ENCODE assay signal across 20 cellular contexts in the genomic region with DNA sequence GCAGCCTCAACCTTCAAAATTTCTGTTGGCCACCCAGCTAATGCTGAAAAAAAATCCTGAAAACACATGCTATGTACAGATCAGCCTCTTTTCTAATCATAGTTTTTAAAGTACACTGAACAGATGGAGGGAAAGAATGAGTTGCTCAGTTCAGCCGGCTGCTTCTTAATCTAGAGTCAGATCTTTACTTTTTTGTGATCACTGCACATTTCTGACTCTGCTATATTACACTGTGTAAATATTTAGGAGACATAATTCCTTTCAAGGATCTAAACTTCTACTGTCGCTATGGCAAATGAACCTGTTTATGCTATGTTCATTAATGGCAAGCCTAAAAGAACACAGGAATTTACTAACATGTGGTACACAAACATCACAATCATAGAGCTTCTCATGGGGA.
DNase-seq lines count a peak whose midpoint lies in the region; ATAC-seq and TF ChIP-seq lines count a peak whose summit lies in the region.
"Had no signal": no experiment of that assay in that cellular context is flagged by ENCODE, and none has a peak within 500 bp of the region (broad histone marks: within the 10 kb centered on the region; RNA-seq: fewer than 3 reads in every experiment).

No MANE protein-coding gene starts in this region.

- H3K9me3 Mint-ChIP-seq in CD8-positive, alpha-beta T cell = no peaks in the 10 kb centered on the region
- H3K9me3 Mint-ChIP-seq: T-cell had no signal

- no peak for DNase-seq in CD8-positive, alpha-beta T cell
- DNase-seq in PC-3 = no peak
- DNase-seq in choroid plexus epithelial cell (ENCODE audit: low read depth) = peak; percentile 4
- DNase-seq in esophagus muscularis mucosa (ENCODE audit: extremely low spot score) = no peak
- no peak for DNase-seq in HUDEP-2 (lab: John Stamatoyannopoulos, UW; ENCODE audit: unreplicated experiment in 76 of 76)
- no peak for DNase-seq in central memory CD4-positive, alpha-beta T cell
- DNase-seq: activated CD4-positive, alpha-beta T cell treated with anti-CD3 and anti-CD28 coated beads, Interleukin-2, amount 50 U/mL, for 1 hour; activated naive CD8-positive, alpha-beta T cell treated with anti-CD3 and anti-CD28 coated beads, Interleukin-2, amount 10 ng/mL, durations not matched to agents 7 days and 5 days; lower lobe of right lung; NCI-H146; NCI-H748 treated with DMSO at 0.1 percent for 48 hours; Right ventricle myocardium superior; T-cell; upper lobe of right lung had no signal

- no peak for ATAC-seq in CD8-positive, alpha-beta T cell
- ATAC-seq in GM19395 (IDR thresholded peaks at IDR 0.05; ENCODE audit: unreplicated experiment) = peak; percentile 22
- ATAC-seq in PC-3 = peak; percentile 42; the same call in 1 of the 2 replicates
- ATAC-seq in HG02678 (IDR thresholded peaks at IDR 0.05; ENCODE audit: unreplicated experiment) = no peak
- ATAC-seq: HCT116, lower lobe of right lung, T-cell, upper lobe of right lung had no signal

- H3K9me3 ChIP-seq in CD8-positive, alpha-beta T cell (ENCODE audit: low read length) = no peaks in the 10 kb centered on the region
- H3K9me3 ChIP-seq in PC-3 (ENCODE audit: low read length) = no peaks in the 10 kb centered on the region
- peaks cover 0 to 5% (median 2%) of the 10 kb centered on the region in 4 donors for H3K9me3 ChIP-seq in esophagus muscularis mucosa
- H3K9me3 ChIP-seq: upper lobe of right lung had no signal

- no peak overlapping the region for H3K4me3 Mint-ChIP-seq in CD8-positive, alpha-beta T cell
- H3K4me3 Mint-ChIP-seq: activated naive CD8-positive, alpha-beta T cell treated with anti-CD3 and anti-CD28 coated beads, Interleukin-2, amount 10 ng/mL, durations not matched to agents 7 days and 5 days; brain; CD4-positive, CD25-positive, alpha-beta regulatory T cell; T-cell had no signal

- POLR2A ChIA-PET in CD8-positive, alpha-beta T cell (lab: Charles Lee) = no interaction called here
- POLR2A ChIA-PET in PC-3 (lab: Charles Lee; ENCODE audit: unreplicated experiment) = interaction anchor here (0.7 kb wide), 1 partner anchor 333 kb away, joined by 5 read pairs; no protein-coding TSS in a partner anchor

- TF ChIP-seq EP300 in esophagus muscularis mucosa (IDR thresholded peaks at IDR 0.05) = no peak

- CTCF ChIA-PET in CD8-positive, alpha-beta T cell (lab: Charles Lee) = interaction anchor here (7.1 kb wide), 1 partner anchor 515 kb away, joined by 79 read pairs; no protein-coding TSS in a partner anchor
- CTCF ChIA-PET in PC-3 (lab: Charles Lee) = no interaction called here

- no peaks in the 10 kb centered on the region for H3K36me3 ChIP-seq in CD8-positive, alpha-beta T cell (ENCODE audit: insufficient read depth, low read length)
- 0 out of 2 replicates have a peak, but pooled peaks cover 2% of the 10 kb centered on the region for H3K36me3 ChIP-seq in PC-3 (ENCODE audit: low read depth, low read length)
- peaks cover 0 to 4% (median 2%) of the 10 kb centered on the region in 4 donors for H3K36me3 ChIP-seq in esophagus muscularis mucosa
- H3K36me3 ChIP-seq: lower lobe of right lung, upper lobe of right lung had no signal

- BruUV-seq in PC-3 (replicated peaks; lab: Mats Ljungman, UMichigan) = no TSS peak

- H3K4me1 ChIP-seq in CD8-positive, alpha-beta T cell (ENCODE audit: insufficient read depth, low read length) = no peaks in the 10 kb centered on the region
- H3K4me1 ChIP-seq in PC-3 (ENCODE audit: insufficient read depth, low read length) (peaks cover 5% of the 10 kb centered on the region), esophagus muscularis mucosa (no peaks in the 10 kb centered on the region)
- H3K4me1 ChIP-seq: lower lobe of right lung, upper lobe of right lung had no signal

- peaks cover 9% of the 10 kb centered on the region for H3K36me3 Mint-ChIP-seq in CD8-positive, alpha-beta T cell

- H3K4me3 ChIP-seq in CD8-positive, alpha-beta T cell (ENCODE audit: low read depth, low read length) = no peak overlapping the region
- H3K4me3 ChIP-seq in PC-3 (ENCODE audit: low read length) (no peak overlapping the region), choroid plexus epithelial cell (ENCODE audit: low read depth, low read length) (no peak overlapping the region), esophagus muscularis mucosa (no peak overlapping the region)
- H3K4me3 ChIP-seq: lower lobe of right lung, smooth muscle cell, upper lobe of right lung had no signal

- H3K4me1 Mint-ChIP-seq in CD8-positive, alpha-beta T cell (ENCODE audit: low read depth) = peaks cover 8% of the 10 kb centered on the region

- 71% methylated on average over 2 of the region's 2 CpGs for WGBS in esophagus muscularis mucosa

- H3F3A ChIP-seq in PC-3 (ENCODE audit: low read length, unreplicated experiment) = no peaks in the 10 kb centered on the region

- TF ChIP-seq CTCF in CD8-positive, alpha-beta T cell (IDR thresholded peaks at IDR 0.05) = no peak
- TF ChIP-seq CTCF in PC-3 (conservative IDR thresholded peaks at IDR 0.05; ENCODE audit: low read depth, low read length) = no peak
- TF ChIP-seq CTCF in choroid plexus epithelial cell (conservative IDR thresholded peaks at IDR 0.05; ENCODE audit: low read depth, low read length) = no peak
- no peak for TF ChIP-seq CTCF in esophagus muscularis mucosa (IDR thresholded peaks at IDR 0.05)

- H2AFZ ChIP-seq in PC-3 (ENCODE audit: low read length) = no peak overlapping the region

- no peak overlapping the region for H3K4me2 ChIP-seq in PC-3 (ENCODE audit: low read length)
- H3K4me2 ChIP-seq: smooth muscle cell had no signal

- H3K9me2 ChIP-seq in PC-3 (replicated peaks; ENCODE audit: low read length) = no peaks in the 10 kb centered on the region

- no peaks in the 10 kb centered on the region for H4K20me1 ChIP-seq in PC-3 (ENCODE audit: low read length)

- H3K27me3 ChIP-seq in CD8-positive, alpha-beta T cell (ENCODE audit: insufficient read depth, low read length) = no peaks in the 10 kb centered on the region
- no peaks in the 10 kb centered on the region for H3K27me3 ChIP-seq in PC-3 (ENCODE audit: low read length)
- H3K27me3 ChIP-seq in esophagus muscularis mucosa = no peaks in the 10 kb centered on the region
- H3K27me3 ChIP-seq: upper lobe of right lung had no signal

- H3K79me2 ChIP-seq in PC-3 (ENCODE audit: low read length) = no peaks in the 10 kb centered on the region

- H3K9ac ChIP-seq in PC-3 (ENCODE audit: low read length) = no peak overlapping the region

- peak overlapping the region; percentile 4 for H3K27ac Mint-ChIP-seq in CD8-positive, alpha-beta T cell
- H3K27ac Mint-ChIP-seq: activated naive CD8-positive, alpha-beta T cell treated with anti-CD3 and anti-CD28 coated beads, Interleukin-2, amount 10 ng/mL, durations not matched to agents 7 days and 5 days had no signal

- intact Hi-C loops in CD8-positive, alpha-beta T cell (cut with DNase I, micrococcal nuclease) = no loop called here
- intact Hi-C loops in PC-3 (cut with micrococcal nuclease) = no loop called here
- intact Hi-C loops in esophagus muscularis mucosa (cut with DNase I) = no loop called here

- H3K27me3 Mint-ChIP-seq in CD8-positive, alpha-beta T cell (ENCODE audit: low read depth) = no peaks in the 10 kb centered on the region
- H3K27me3 Mint-ChIP-seq: activated naive CD8-positive, alpha-beta T cell treated with anti-CD3 and anti-CD28 coated beads, Interleukin-2, amount 10 ng/mL, durations not matched to agents 7 days and 5 days; brain; CD4-positive, CD25-positive, alpha-beta regulatory T cell; T-cell had no signal

- TF ChIP-seq POLR2A in esophagus muscularis mucosa (IDR thresholded peaks at IDR 0.05; ENCODE audit: low read depth) = no peak

- H3K27ac ChIP-seq in CD8-positive, alpha-beta T cell (ENCODE audit: low read depth, low read length) = no peak overlapping the region
- no peak overlapping the region for H3K27ac ChIP-seq in PC-3 (ENCODE audit: low read length)
- H3K27ac ChIP-seq in esophagus muscularis mucosa (replicated peaks in 1 of 4) = no peak overlapping the region
- H3K27ac ChIP-seq: lower lobe of right lung, upper lobe of right lung had no signal

Comparison
In these comparisons a context has a peak if more than half of its experiments do, and no peak if none do; other contexts are left out.
1. ATAC-seq: peak in GM19395 (single experiment) and PC-3 (single experiment); none in CD8-positive, alpha-beta T cell (single experiment) and HG02678 (single experiment).